Comparison of ENCODE assay signal across 19 cellular contexts in the genomic region with DNA sequence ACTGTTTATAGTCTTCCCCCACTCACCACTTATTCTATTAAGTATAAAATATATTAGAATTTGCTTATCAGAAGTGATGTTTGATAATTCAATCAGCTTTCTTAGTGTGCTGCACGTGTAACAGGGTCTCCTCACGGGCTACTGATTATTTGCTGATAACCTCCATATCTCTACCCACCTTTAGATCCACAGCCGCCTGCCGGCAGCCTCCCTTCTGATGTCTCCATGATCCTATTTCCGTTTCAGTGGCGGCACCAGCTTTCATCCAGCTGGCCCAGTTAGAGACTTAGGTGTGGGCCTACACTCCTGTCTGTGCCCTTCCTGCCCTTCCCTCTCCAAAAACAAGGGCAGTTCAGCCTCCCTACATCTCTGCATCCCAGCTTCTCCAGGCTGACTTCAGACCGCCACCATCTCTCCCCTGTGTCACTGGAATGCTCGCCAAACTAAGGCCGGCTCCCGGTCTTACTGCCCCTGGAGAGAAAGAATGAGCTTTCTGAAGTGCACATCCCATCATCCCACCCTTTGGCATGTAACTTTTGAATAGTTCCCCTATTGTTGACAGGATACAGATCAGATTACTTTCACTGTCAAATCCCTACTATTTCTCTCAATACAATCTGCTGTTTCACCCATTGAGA.
"Had no signal": no experiment of that assay in that cellular context is flagged by ENCODE, and none has a peak within 500 bp of the region (broad histone marks: within the 10 kb centered on the region; RNA-seq: fewer than 3 reads in every experiment).

No MANE protein-coding gene starts in this region.

- H3K36me3 ChIP-seq: neutrophil, uterus had no signal

- H3K36me3 Mint-ChIP-seq: activated naive CD8-positive, alpha-beta T cell; mesothelial cell of epicardium had no signal

- H3K4me3 ChIP-seq: body of pancreas, skin epidermis, uterus had no signal

- H3K4me1 ChIP-seq: body of pancreas, foreskin keratinocyte, uterus had no signal

- ATAC-seq: activated CD4-positive, CD25-positive, alpha-beta regulatory T cell treated with anti-CD3 and anti-CD28 coated beads, Interleukin-2, amount 50 U/mL, for 24 hours; body of pancreas; effector memory CD8-positive, alpha-beta T cell; foreskin keratinocyte had no signal

- H3K27me3 Mint-ChIP-seq: dendritic cell treated with granulocyte-macrophage colony-stimulating factor and Interleukin-4, amounts not matched to agents 40 ng/mL and 50 ng/mL, for 4 days; stimulated activated naive CD8-positive, alpha-beta T cell treated with anti-CD3 and anti-CD28 coated beads, Interleukin-15, Interleukin-2, amounts not matched to agents 100 ng/mL and 50 ng/mL, for 24 hours had no signal

- H3K27ac ChIP-seq: body of pancreas, foreskin keratinocyte, neutrophil, skin epidermis, uterus had no signal

- H3K9me3 Mint-ChIP-seq: dendritic cell treated with granulocyte-macrophage colony-stimulating factor and Interleukin-4, amounts not matched to agents 40 ng/mL and 50 ng/mL, for 4 days; effector memory CD8-positive, alpha-beta T cell; mesothelial cell of epicardium; stimulated activated naive CD8-positive, alpha-beta T cell treated with anti-CD3 and anti-CD28 coated beads, Interleukin-15, Interleukin-2, amounts not matched to agents 100 ng/mL and 50 ng/mL, for 24 hours had no signal

- H3K27ac Mint-ChIP-seq: activated naive CD8-positive, alpha-beta T cell; dendritic cell treated with granulocyte-macrophage colony-stimulating factor and Interleukin-4, amounts not matched to agents 40 ng/mL and 50 ng/mL, for 4 days; mesothelial cell of epicardium; stimulated activated naive CD8-positive, alpha-beta T cell treated with anti-CD3 and anti-CD28 coated beads, Interleukin-15, Interleukin-2, amounts not matched to agents 100 ng/mL and 50 ng/mL, for 24 hours had no signal

- H3K9me3 ChIP-seq: body of pancreas, neutrophil, uterus had no signal

- DNase-seq: activated CD4-positive, alpha-beta T cell treated with anti-CD3 and anti-CD28 coated beads, Interleukin-2, amount 50 U/mL, for 1 hour; activated CD8-positive, alpha-beta memory T cell treated with anti-CD3 and anti-CD28 coated beads for 24 hours; activated gamma-delta T cell treated with Interleukin-2 at 50 U/mL for 16 hours; amniotic stem cell; body of pancreas; effector memory CD8-positive, alpha-beta T cell; foreskin keratinocyte; glutamatergic neuron; kidney glomerular epithelial cell; T-helper 1 cell; T1000; uterus had no signal

- H3K27me3 ChIP-seq: body of pancreas, foreskin keratinocyte, neutrophil, uterus had no signal

- H3K4me3 Mint-ChIP-seq: activated naive CD8-positive, alpha-beta T cell; dendritic cell treated with granulocyte-macrophage colony-stimulating factor and Interleukin-4, amounts not matched to agents 40 ng/mL and 50 ng/mL, for 4 days; effector memory CD8-positive, alpha-beta T cell; mesothelial cell of epicardium; stimulated activated naive CD8-positive, alpha-beta T cell treated with anti-CD3 and anti-CD28 coated beads, Interleukin-15, Interleukin-2, amounts not matched to agents 100 ng/mL and 50 ng/mL, for 24 hours had no signal
